ENCODE assay signal across 8 cellular contexts in the genomic region with DNA sequence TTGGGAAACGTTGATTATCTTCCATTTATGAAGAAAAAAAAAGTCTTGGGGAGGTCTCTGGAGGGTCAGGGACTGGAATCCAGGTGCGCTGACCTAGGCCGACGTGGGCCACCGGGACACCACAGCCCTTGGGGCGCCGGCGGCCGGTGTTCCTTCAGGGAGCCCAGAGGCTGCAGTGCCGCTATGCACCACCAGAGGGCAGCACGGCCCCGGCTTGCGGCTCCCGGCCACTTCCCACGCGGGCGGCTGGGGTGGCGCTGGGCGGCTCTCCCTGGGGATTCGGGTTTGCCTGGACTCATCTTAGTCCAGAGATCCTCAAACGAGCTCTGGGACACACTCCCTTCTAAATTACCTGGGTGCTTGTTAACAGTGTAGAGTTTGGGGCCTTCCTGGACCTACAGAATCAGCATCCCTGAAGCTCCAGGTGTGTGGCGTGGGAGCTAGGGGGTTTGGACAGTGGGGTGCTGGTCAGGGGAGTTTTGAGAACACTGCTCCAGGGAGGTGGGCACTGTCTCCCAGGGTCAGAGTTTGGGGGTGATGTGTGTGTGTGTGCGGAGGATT.
DNase-seq lines count a peak whose midpoint lies in the region; ATAC-seq and TF ChIP-seq lines count a peak whose summit lies in the region.

No MANE protein-coding gene starts in this region.

- TF ChIP-seq CTCF in cardiac fibroblast (IDR thresholded peaks at IDR 0.05; ENCODE audit: low read depth, low read length): peak; percentile 86

- DNase-seq in NCI-H2081 (lab: John Stamatoyannopoulos, UW): peak; percentile 23 to 29
- DNase-seq in NCI-H2081 treated with DMSO at 0.1 percent for 48 hours (lab: John Stamatoyannopoulos, UW): no peak
- peak; percentile 58 for DNase-seq in NCI-H128 (lab: John Stamatoyannopoulos, UW; ENCODE audit: unreplicated experiment)
- peak; percentile 73 for DNase-seq in activated CD4-positive, alpha-beta T cell treated with anti-CD3 and anti-CD28 coated beads for 1 hour
- peak; percentile 54 to 66 for DNase-seq in cardiac fibroblast (ENCODE audit: low read depth in 2 of 2)
- DNase-seq in kidney tubule cell (ENCODE audit: low spot score): peak; percentile 60
- DNase-seq in stimulated activated CD4-positive, alpha-beta T cell treated with anti-CD3 and anti-CD28 coated beads, Interleukin-4, amount 100 ng/mL, for 4 hours: peak; percentile 66 to 90

- no peak overlapping the region for H3K4me3 ChIP-seq in cardiac fibroblast (replicated peaks in 1 of 2; ENCODE audit: low read depth in 2 of 2, low read length in 2 of 2)

- ATAC-seq in GM18868 (IDR thresholded peaks at IDR 0.05; ENCODE audit: unreplicated experiment): no peak
